8 cellular contexts compared by ENCODE assay signal in the genomic region with DNA sequence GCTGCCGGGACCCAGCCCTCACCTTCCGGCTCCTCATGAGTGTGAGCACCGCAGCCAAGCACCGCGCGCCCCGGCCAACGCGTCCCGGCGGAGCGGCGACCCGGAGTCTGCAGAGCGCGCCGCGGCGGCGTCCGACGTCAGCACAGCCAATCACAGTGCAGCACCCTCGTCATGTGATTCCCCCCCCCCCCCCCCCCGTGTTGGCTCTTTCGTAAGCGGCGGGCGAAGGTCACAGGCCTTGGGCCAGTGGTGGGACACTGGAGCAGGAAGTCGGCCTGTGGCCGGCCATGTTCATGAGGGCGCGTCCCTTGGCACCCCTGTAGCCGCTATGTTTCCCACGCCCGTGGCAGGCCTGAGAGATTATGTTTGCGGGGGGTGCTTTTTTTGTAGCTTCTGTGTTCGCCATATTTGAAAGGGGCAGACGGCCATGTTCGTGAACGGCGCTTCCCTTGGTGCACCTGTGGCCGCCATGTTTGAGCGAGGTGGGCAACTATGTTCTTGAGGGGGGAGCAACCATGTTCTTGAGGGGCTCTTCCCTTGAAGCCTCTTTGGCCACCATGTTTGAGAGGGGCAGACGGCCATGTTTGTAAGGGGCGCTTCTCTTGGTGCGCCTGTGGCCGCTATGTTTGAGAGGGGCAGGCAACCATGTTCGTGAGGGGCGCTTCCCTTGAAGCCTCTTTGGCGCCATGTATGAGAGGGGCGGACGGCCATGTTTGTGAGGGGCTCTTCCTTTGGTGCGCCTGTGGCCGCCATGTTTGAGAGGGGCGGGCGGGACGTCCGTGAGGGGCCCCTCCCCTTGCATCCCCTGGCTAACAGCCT. TPM values are rescaled to one million over a fixed set of nuclear protein-coding genes. Genes with fewer than 3 reads are reported as not detected.
A peak's percentile ranks its signal among the peaks of the same experiment; 100 is the strongest.
DNase-seq lines count a peak whose midpoint lies in the region; ATAC-seq and TF ChIP-seq lines count a peak whose summit lies in the region.

A gene (minus strand): TSS at position 123 of the 819 bp plus-strand sequence. CDS start 86 bp downstream, at position 37.

- H3K4me3 Mint-ChIP-seq in dendritic cell treated with granulocyte-macrophage colony-stimulating factor and Interleukin-4, amounts not matched to agents 40 ng/mL and 50 ng/mL, for 4 days = peak within 1 kb of the TSS; percentile 88

- H3K4me3 ChIP-seq in BE2C (ENCODE audit: low read depth, low read length) = peak within 1 kb of the TSS; percentile 72

- no peaks in the 10 kb centered on the region for H3K9me3 ChIP-seq in BE2C

- TF ChIP-seq CTCF in BE2C (IDR thresholded peaks at IDR 0.05; ENCODE audit: low read depth, low read length) = no peak

- H3K36me3 ChIP-seq in BE2C = no peaks in the 10 kb centered on the region; the same call in 1 of the 2 replicates

- intact Hi-C loops in dendritic cell treated with granulocyte-macrophage colony-stimulating factor and Interleukin-4, amounts not matched to agents 40 ng/mL and 50 ng/mL, for 4 days (cut with micrococcal nuclease) = loop anchor here (1.0 to 2.0 kb wide), 3 partner anchors 9 to 104 kb away; a partner anchor contains a TSS

- DNase-seq in BE2C = peak; percentile 87
- DNase-seq in GM19240 (ENCODE audit: insufficient read length, low spot score) = peak; percentile 81
- peak; percentile 89 for DNase-seq in NCI-H748 treated with DMSO at 0.1 percent for 48 hours (lab: John Stamatoyannopoulos, UW)
- DNase-seq in activated CD4-positive, alpha-beta T cell treated with anti-CD3 and anti-CD28 coated beads, Interleukin-2, amount 50 U/mL, for 24 hours (ENCODE audit: low read depth in 1 of 2, low spot score in 1 of 2) = peak; percentile 77 to 92
- DNase-seq in left lobe of liver (ENCODE audit: low spot score) = peak; percentile 93
- peak; percentile 94 for DNase-seq in stimulated activated CD4-positive, alpha-beta T cell treated with anti-CD3 and anti-CD28 coated beads, Interleukin-2, amount 100 ng/mL, for 4 hours (ENCODE audit: low read depth)

- ATAC-seq in HG03460 (IDR thresholded peaks at IDR 0.05; ENCODE audit: unreplicated experiment) (peak; percentile 67), left lobe of liver (peak; percentile 83)

- no peaks in the 10 kb centered on the region for H3K4me1 ChIP-seq in BE2C

- peak within 1 kb of the TSS; percentile 99 for H3K27ac Mint-ChIP-seq in dendritic cell treated with granulocyte-macrophage colony-stimulating factor and Interleukin-4, amounts not matched to agents 40 ng/mL and 50 ng/mL, for 4 days

- no peaks in the 10 kb centered on the region for H3K27me3 Mint-ChIP-seq in dendritic cell treated with granulocyte-macrophage colony-stimulating factor and Interleukin-4, amounts not matched to agents 40 ng/mL and 50 ng/mL, for 4 days

- H3K27me3 ChIP-seq in BE2C = no peaks in the 10 kb centered on the region

- H3K36me3 Mint-ChIP-seq in dendritic cell treated with granulocyte-macrophage colony-stimulating factor and Interleukin-4, amounts not matched to agents 40 ng/mL and 50 ng/mL, for 4 days (ENCODE audit: low read depth) = peaks cover 47% of the 10 kb centered on the region

- peaks cover 48% of the 10 kb centered on the region for H3K4me1 Mint-ChIP-seq in dendritic cell treated with granulocyte-macrophage colony-stimulating factor and Interleukin-4, amounts not matched to agents 40 ng/mL and 50 ng/mL, for 4 days (ENCODE audit: low read depth)

- H3K9me3 Mint-ChIP-seq in dendritic cell treated with granulocyte-macrophage colony-stimulating factor and Interleukin-4, amounts not matched to agents 40 ng/mL and 50 ng/mL, for 4 days = peaks cover 19% of the 10 kb centered on the region

RNA-seq across cellular contexts. Expression of the gene that starts here (rescaled TPM):
- 18.3 TPM for polyA plus RNA-seq in BE2C (2012; ENCODE audit: insufficient read depth, insufficient read length, low read depth)
- 11.0 TPM for total RNA-seq in left lobe of liver

Comparison
In these comparisons a context has a peak if more than half of its experiments do, and no peak if none do; other contexts are left out.
1. Peak in every context shown above with its lines: DNase-seq, ATAC-seq and H3K4me3 ChIP-seq.